Comparison of ENCODE assay signal across 1 cellular context in the genomic region with DNA sequence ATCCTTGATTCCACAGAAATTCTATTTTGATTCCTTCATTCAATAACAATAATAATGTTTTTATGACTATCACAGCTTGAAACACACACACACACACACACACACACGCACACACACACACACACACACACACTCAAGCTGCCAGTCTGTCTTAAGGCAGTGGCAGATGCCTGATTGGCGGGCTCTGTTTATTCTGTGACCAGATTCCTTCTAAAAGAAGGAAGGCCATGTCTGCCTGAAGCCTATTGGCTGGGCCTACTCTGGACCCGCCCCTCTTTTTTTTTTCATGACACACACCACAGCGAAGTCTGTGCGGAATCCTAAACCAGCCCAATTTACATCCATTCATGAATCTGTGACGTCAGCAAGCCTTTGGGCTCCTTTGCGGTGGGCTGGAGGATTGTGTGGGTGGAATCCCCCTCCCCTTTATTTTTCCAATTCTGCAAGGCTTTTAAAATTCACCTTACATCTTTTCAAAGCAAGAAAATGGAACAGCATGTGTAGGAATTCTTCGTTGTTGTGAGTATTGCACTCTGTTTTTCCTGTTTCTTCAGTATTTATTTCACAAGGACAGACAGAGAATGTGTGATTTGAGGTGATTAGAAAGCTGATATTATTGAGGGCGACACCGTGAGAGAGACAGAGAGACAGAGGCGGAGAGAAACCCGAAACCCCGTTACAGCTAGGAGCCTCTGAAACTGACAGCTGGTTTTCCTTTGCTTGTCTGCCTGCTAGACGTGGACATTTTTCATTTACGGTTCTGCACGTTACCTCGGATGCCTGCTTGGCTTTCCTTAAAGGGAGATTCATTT.
TF ChIP-seq lines count a peak whose summit lies in the region.

MAP3K13 (plus strand) TSS at position 287 of the 812 bp plus-strand sequence. CDS start 65,446 bp downstream, outside the sequence.

TF ChIP-seq in WTC11, 78 proteins besides CTCF, POLR2A, EP300 and RAD21:
- TF ChIP-seq ZNF512 (CRISPR knock-in tag; IDR thresholded peaks at IDR 0.05; ENCODE audit: borderline replicate concordance) (no peak), ZNF138 (CRISPR knock-in tag; conservative IDR thresholded peaks at IDR 0.05) (no peak), NR2C2 (CRISPR knock-in tag; IDR thresholded peaks at IDR 0.05) (no peak), ZNF232 (CRISPR knock-in tag; IDR thresholded peaks at IDR 0.05) (no peak), IRF2 (CRISPR knock-in tag; IDR thresholded peaks at IDR 0.05; ENCODE audit: borderline replicate concordance, low read depth) (no peak), HMGA2 (CRISPR knock-in tag; IDR thresholded peaks at IDR 0.05) (no peak)
- TF ChIP-seq, protein P1, sequence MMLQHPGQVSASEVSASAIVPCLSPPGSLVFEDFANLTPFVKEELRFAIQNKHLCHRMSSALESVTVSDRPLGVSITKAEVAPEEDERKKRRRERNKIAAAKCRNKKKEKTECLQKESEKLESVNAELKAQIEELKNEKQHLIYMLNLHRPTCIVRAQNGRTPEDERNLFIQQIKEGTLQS (CRISPR knock-in tag; conservative IDR thresholded peaks at IDR 0.05) = no peak
- TF ChIP-seq, protein P2, sequence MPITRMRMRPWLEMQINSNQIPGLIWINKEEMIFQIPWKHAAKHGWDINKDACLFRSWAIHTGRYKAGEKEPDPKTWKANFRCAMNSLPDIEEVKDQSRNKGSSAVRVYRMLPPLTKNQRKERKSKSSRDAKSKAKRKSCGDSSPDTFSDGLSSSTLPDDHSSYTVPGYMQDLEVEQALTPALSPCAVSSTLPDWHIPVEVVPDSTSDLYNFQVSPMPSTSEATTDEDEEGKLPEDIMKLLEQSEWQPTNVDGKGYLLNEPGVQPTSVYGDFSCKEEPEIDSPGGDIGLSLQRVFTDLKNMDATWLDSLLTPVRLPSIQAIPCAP (CRISPR knock-in tag; IDR thresholded peaks at IDR 0.05) = no peak
